22 cellular contexts compared by ENCODE assay signal in the genomic region with DNA sequence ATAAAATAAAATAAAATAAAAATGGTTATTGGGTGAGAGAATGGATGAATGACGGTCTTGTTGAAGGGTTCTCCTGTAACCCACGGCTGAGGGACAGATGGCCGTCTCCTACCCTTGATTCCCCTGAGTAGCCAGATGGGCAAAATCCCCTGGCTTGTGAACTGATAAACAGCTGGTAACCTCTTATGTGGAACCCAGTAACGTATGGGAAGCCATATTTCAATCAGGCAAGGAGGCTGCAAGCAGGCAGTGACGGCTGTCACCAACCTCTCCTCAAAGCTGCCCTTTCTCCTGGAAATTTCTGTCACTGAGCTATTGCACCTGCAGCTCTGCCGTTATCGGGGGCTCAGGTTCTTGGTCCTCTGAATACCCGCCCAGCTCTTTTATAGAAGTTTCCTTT.
"Had no signal": no experiment of that assay in that cellular context is flagged by ENCODE, and none has a peak within 500 bp of the region (broad histone marks: within the 10 kb centered on the region; RNA-seq: fewer than 3 reads in every experiment).

No MANE protein-coding gene starts in this region.

- ATAC-seq: activated T-cell treated with anti-CD3 and anti-CD28 coated beads, Interleukin-2, amount 50 U/mL, for 4 hours; T-helper 17 cell had no signal

- H3K4me3 ChIP-seq: cardiac muscle cell, MG63 had no signal

- DNase-seq: activated B cell treated with CpG ODN at 0.5 μM for 24 hours; activated CD4-positive, alpha-beta T cell treated with anti-CD3 and anti-CD28 coated beads for 1 hour; activated CD4-positive, alpha-beta T cell treated with anti-CD3 and anti-CD28 coated beads, Interleukin-2, amount 10 ng/mL, durations not matched to agents 24 days and 14 days; activated CD4-positive, alpha-beta T cell treated with anti-CD3 and anti-CD28 coated beads, Interleukin-2, amount 50 U/mL, for 48 hours; activated CD8-positive, alpha-beta memory T cell treated with anti-CD3 and anti-CD28 coated beads for 24 hours; activated effector memory CD4-positive, alpha-beta T cell treated with anti-CD3 and anti-CD28 coated beads, Interleukin-2, amount 50 U/mL, for 16 hours; activated naive CD4-positive, alpha-beta T cell treated with Interleukin-2 at 50 U/mL for 16 hours; activated T-cell treated with anti-CD3 and anti-CD28 coated beads, Interleukin-2, amount 50 U/mL, for 4 hours; brain microvascular endothelial cell; MG63; MV-4-11; NCI-H1092 treated with DMSO at 0.1 percent for 48 hours; NCI-H1417 treated with DMSO at 0.1 percent for 48 hours; NCI-H187; NCI-H2081; NCI-H345; NCI-H510A; NCI-H748 treated with DMSO at 0.1 percent for 48 hours; SIG-M5; T-helper 17 cell; T-helper 9 cell had no signal

- H3K27me3 ChIP-seq: cardiac muscle cell, MG63 had no signal

- H3K9me3 ChIP-seq: MG63 had no signal

- H3K36me3 ChIP-seq: brain microvascular endothelial cell, cardiac muscle cell, MG63 had no signal

- H3K27ac ChIP-seq: brain microvascular endothelial cell, cardiac muscle cell had no signal
